In the genomic region with DNA sequence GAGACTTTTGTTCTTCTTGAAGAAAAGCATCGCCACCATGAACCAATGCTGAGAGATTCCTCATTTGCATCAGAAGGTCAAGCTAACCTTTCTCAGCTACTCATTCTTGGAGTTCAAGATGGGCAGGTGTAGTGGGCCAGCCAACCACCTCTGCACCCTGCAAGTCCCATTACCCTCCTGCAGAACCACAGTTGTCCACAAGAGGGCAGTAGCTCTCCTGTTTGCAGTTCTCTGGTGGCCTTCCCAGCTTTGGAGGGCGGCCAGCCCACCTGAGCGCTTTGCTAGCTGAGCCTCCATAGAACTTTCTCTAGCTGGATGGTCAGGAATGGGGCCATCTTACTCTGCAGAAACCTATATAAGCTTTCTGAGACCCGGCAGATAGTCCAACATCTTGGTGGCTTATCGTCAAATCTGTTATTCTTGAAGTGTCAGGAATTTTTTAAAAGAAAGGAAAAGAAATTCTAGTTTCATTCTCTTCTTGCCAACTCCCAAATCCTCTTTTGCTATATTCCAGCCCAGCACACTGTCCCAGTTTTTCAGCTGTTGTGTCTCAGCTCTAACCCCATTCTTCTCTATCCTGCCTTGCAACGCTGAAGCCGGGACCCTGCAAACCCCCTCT, we compare ENCODE assay signal across 9 cellular contexts. TPM values are rescaled to one million over a fixed set of nuclear protein-coding genes. Genes with fewer than 3 reads are reported as not detected.
DNase-seq lines count a peak whose midpoint lies in the region; ATAC-seq, FAIRE-seq and TF ChIP-seq lines count a peak whose summit lies in the region.
"Had no signal": no experiment of that assay in that cellular context is flagged by ENCODE, and none has a peak within 500 bp of the region (broad histone marks: within the 10 kb centered on the region; RNA-seq: fewer than 3 reads in every experiment).

No MANE protein-coding gene starts in this region.

- peaks cover 62 to 68% of the 10 kb centered on the region in 2 donors for H3K27me3 Mint-ChIP-seq in T-cell
- peaks cover 87% of the 10 kb centered on the region for H3K27me3 Mint-ChIP-seq in astrocyte (ENCODE audit: low read depth, unreplicated experiment)

- no peaks in the 10 kb centered on the region for H3K36me3 Mint-ChIP-seq in T-cell
- no peaks in the 10 kb centered on the region for H3K36me3 Mint-ChIP-seq in astrocyte (ENCODE audit: low read depth, unreplicated experiment)

- POLR2A ChIA-PET in T-cell (lab: Charles Lee), result interaction anchor here in 1 of 2 donors (0.6 kb wide), 1 partner anchor 508 kb away, joined by 5 read pairs; no protein-coding TSS in a partner anchor

- CTCF ChIA-PET in T-cell (lab: Charles Lee), result interaction anchor here (0.5 to 2.5 kb wide), 28 partner anchors 9 to 561 kb away, joined by 3 to 22 read pairs (median 3); no protein-coding TSS in a partner anchor

- no peak overlapping the region for H3K4me3 ChIP-seq in astrocyte (ENCODE audit: insufficient read depth, low read depth, low read length)

- ATAC-seq in GM21786 (IDR thresholded peaks at IDR 0.05; ENCODE audit: unreplicated experiment) (peak; percentile 67), T-cell (replicated peaks in 1 of 4) (peak; percentile 62 to 73 (median 66))

- no peak for FAIRE-seq in astrocyte (lab: Jason Lieb, UNC)
- FAIRE-seq: frontal cortex had no signal

- H3K27ac ChIP-seq in astrocyte (ENCODE audit: low read depth, low read length), result no peak overlapping the region

- no peak overlapping the region for H2AFZ ChIP-seq in astrocyte (ENCODE audit: low read depth, low read length)

- H3K36me3 ChIP-seq in astrocyte (ENCODE audit: insufficient read depth, low read length), result no peaks in the 10 kb centered on the region

- H3K79me2 ChIP-seq in astrocyte (ENCODE audit: insufficient read depth, low read length), result no peaks in the 10 kb centered on the region

- H3K4me3 Mint-ChIP-seq in T-cell (no peak overlapping the region), astrocyte (ENCODE audit: unreplicated experiment) (no peak overlapping the region)

- no peak overlapping the region for H3K4me2 ChIP-seq in astrocyte (ENCODE audit: low read length)

- H3K27me3 ChIP-seq in astrocyte (ENCODE audit: insufficient read depth, low read length), result peaks cover 15% of the 10 kb centered on the region

- H3K9me3 ChIP-seq in astrocyte (ENCODE audit: insufficient read depth, low read depth, low read length), result no peaks in the 10 kb centered on the region

- peak; percentile 53 for DNase-seq in DMS53 treated with DMSO at 0.1 percent for 48 hours (lab: John Stamatoyannopoulos, UW; ENCODE audit: unreplicated experiment)
- DNase-seq in MV-4-11 (lab: John Stamatoyannopoulos, UW), result peak; percentile 30
- peak in 33 of 34 experiments; percentile 10 to 76 (median 61) for DNase-seq in T-cell
- DNase-seq in astrocyte (ENCODE audit: low read depth), result peak; percentile 38
- peak; percentile 88 for DNase-seq in inferior parietal cortex (ENCODE audit: extremely low spot score)
- peak; percentile 34 to 66 for DNase-seq in stimulated activated CD4-positive, alpha-beta T cell treated with anti-CD3 and anti-CD28 coated beads, Interleukin-15, amount 100 ng/mL, for 48 hours (ENCODE audit: low read depth in 2 of 2)
- DNase-seq in mesenteric fat pad (ENCODE audit: low spot score), result no peak

- H3K9me3 Mint-ChIP-seq in T-cell (no peaks in the 10 kb centered on the region), astrocyte (ENCODE audit: unreplicated experiment) (peaks cover 2% of the 10 kb centered on the region)

- peaks cover 3% of the 10 kb centered on the region for H4K20me1 ChIP-seq in astrocyte (ENCODE audit: insufficient read depth, low read length)

- TF ChIP-seq CTCF in astrocyte (IDR thresholded peaks at IDR 0.05; ENCODE audit: insufficient read depth, low read depth, low read length), result peak; percentile 90

- H3K4me1 ChIP-seq in astrocyte (ENCODE audit: insufficient read depth, low read length), result no peaks in the 10 kb centered on the region

- H3K4me1 Mint-ChIP-seq in T-cell (peaks cover 0 to 2% (median 0%) of the 10 kb centered on the region in 3 donors), astrocyte (ENCODE audit: low read depth, unreplicated experiment) (peaks cover 4% of the 10 kb centered on the region)

- H3K9ac ChIP-seq in astrocyte (ENCODE audit: low read length), result no peak overlapping the region

- no peak overlapping the region for H3K27ac Mint-ChIP-seq in T-cell
- no peak overlapping the region for H3K27ac Mint-ChIP-seq in astrocyte (ENCODE audit: unreplicated experiment)

RNA-seq across cellular contexts. Expression of gene LMX1A, which starts 11.0 kb away (rescaled TPM):
- total RNA-seq in T-cell, result not detected
- not detected in 2 replicates for total RNA-seq in astrocyte
- total RNA-seq in mesenteric fat pad, result 0.32 TPM
- total RNA-seq: frontal cortex had no signal
